ENCODE assay signal across 1 cellular context in genomic region chr17:64506576-64507417, GRCh38.
TF ChIP-seq lines count a peak whose summit lies in the region.

CEP95 (plus strand) TSS chr17:64506977; CDS start chr17:64507098, 121 bp downstream.

TF ChIP-seq in HEK293, 187 proteins besides CTCF, POLR2A, EP300 and RAD21 (continued from another document and continues in another):
- TF ChIP-seq ZNF18 (tag by site-specific recombination; IDR thresholded peaks at IDR 0.05), result no peak
- TF ChIP-seq ZNF704 (tag by site-specific recombination; IDR thresholded peaks at IDR 0.05), result no peak
- TF ChIP-seq ZNF561 (tag by site-specific recombination; IDR thresholded peaks at IDR 0.05; ENCODE audit: borderline replicate concordance), result 0 out of 2 replicates have a peak, but pooled peaks have one; percentile 38
- no peak for TF ChIP-seq ZNF624 (tag by site-specific recombination; IDR thresholded peaks at IDR 0.05)
- no peak for TF ChIP-seq PBX3 (CRISPR knock-in tag; IDR thresholded peaks at IDR 0.05)
- TF ChIP-seq ZNF830 (tag by site-specific recombination; IDR thresholded peaks at IDR 0.05; ENCODE audit: low read depth), result no peak
- TF ChIP-seq ZBTB8A (tag by site-specific recombination; IDR thresholded peaks at IDR 0.05), result peak; percentile 27; the same call in 1 of the 2 replicates
- TF ChIP-seq GLI2 (tag by site-specific recombination; IDR thresholded peaks at IDR 0.05; ENCODE audit: borderline replicate concordance, low read depth), result no peak
- peak; percentile 77 for TF ChIP-seq GLIS1 (tag by site-specific recombination; IDR thresholded peaks at IDR 0.05)
- TF ChIP-seq ZNF366 (tag by site-specific recombination; conservative IDR thresholded peaks at IDR 0.05), result peak; percentile 56; the same call in 1 of the 2 replicates
- TF ChIP-seq ZNF580 (tag by site-specific recombination; IDR thresholded peaks at IDR 0.05), result peak; percentile 38; the same call in 1 of the 2 replicates
- TF ChIP-seq ZNF664 (tag by site-specific recombination; IDR thresholded peaks at IDR 0.05), result no peak
- no peak for TF ChIP-seq ZNF214 (tag by site-specific recombination; IDR thresholded peaks at IDR 0.05; ENCODE audit: borderline replicate concordance)
- TF ChIP-seq ZBTB44 (tag by site-specific recombination; IDR thresholded peaks at IDR 0.05), result 0 out of 2 replicates have a peak, but pooled peaks have one; percentile 17
- TF ChIP-seq PATZ1 (tag by site-specific recombination; IDR thresholded peaks at IDR 0.05), result peak; percentile 94
- TF ChIP-seq IKZF3 (tag by site-specific recombination; IDR thresholded peaks at IDR 0.05), result no peak
- TF ChIP-seq ZIC2 (tag by site-specific recombination; IDR thresholded peaks at IDR 0.05), result peak; percentile 42
- no peak for TF ChIP-seq MZF1 (tag by site-specific recombination; IDR thresholded peaks at IDR 0.05; ENCODE audit: borderline replicate concordance)
- no peak for TF ChIP-seq ZNF112 (tag by site-specific recombination; IDR thresholded peaks at IDR 0.05)
- TF ChIP-seq ZNF76 (tag by site-specific recombination; IDR thresholded peaks at IDR 0.05; ENCODE audit: borderline replicate concordance, low read depth), result no peak
- peak; percentile 86 for TF ChIP-seq ZNF660 (tag by site-specific recombination; IDR thresholded peaks at IDR 0.05)
- TF ChIP-seq MYNN (tag by site-specific recombination; IDR thresholded peaks at IDR 0.05; ENCODE audit: borderline replicate concordance), result no peak
- no peak for TF ChIP-seq ZNF837 (tag by site-specific recombination; IDR thresholded peaks at IDR 0.05)
- TF ChIP-seq ZNF169 (tag by site-specific recombination; IDR thresholded peaks at IDR 0.05), result no peak
- TF ChIP-seq ZNF266 (tag by site-specific recombination; IDR thresholded peaks at IDR 0.05; ENCODE audit: low read depth), result no peak
- TF ChIP-seq ZBTB49 (tag by site-specific recombination; IDR thresholded peaks at IDR 0.05; ENCODE audit: low read depth), result no peak
- no peak for TF ChIP-seq ZNF211 (tag by site-specific recombination; IDR thresholded peaks at IDR 0.05; ENCODE audit: low read depth)
- no peak; the same call in none of the 2 replicates for TF ChIP-seq ZNF843 (tag by site-specific recombination; IDR thresholded peaks at IDR 0.05)
- no peak for TF ChIP-seq ZNF488 (tag by site-specific recombination; IDR thresholded peaks at IDR 0.05)
- TF ChIP-seq ZNF24 (tag by site-specific recombination; IDR thresholded peaks at IDR 0.05), result peak; percentile 70
- TF ChIP-seq ZBTB1 (tag by site-specific recombination; IDR thresholded peaks at IDR 0.05), result no peak
- no peak for TF ChIP-seq ZNF221 (tag by site-specific recombination; IDR thresholded peaks at IDR 0.05; ENCODE audit: borderline replicate concordance)
- TF ChIP-seq ZNF311 (tag by site-specific recombination; IDR thresholded peaks at IDR 0.05; ENCODE audit: borderline replicate concordance), result no peak
- TF ChIP-seq ZNF501 (tag by site-specific recombination; IDR thresholded peaks at IDR 0.05), result peak; percentile 97
- no peak for TF ChIP-seq HOXC10 (CRISPR knock-in tag; IDR thresholded peaks at IDR 0.05)
- TF ChIP-seq ZNF23 (tag by site-specific recombination; IDR thresholded peaks at IDR 0.05; ENCODE audit: borderline replicate concordance), result no peak
- no peak for TF ChIP-seq ZNF677 (tag by site-specific recombination; IDR thresholded peaks at IDR 0.05)
- TF ChIP-seq YY1 (tag by site-specific recombination; IDR thresholded peaks at IDR 0.05), result peak; percentile 41; the same call in 1 of the 2 replicates
- peak; percentile 47; the same call in 1 of the 2 replicates for TF ChIP-seq ZNF146 (tag by site-specific recombination; IDR thresholded peaks at IDR 0.05)
- TF ChIP-seq ZNF629 (tag by site-specific recombination; IDR thresholded peaks at IDR 0.05), result peak; percentile 86
- TF ChIP-seq ZNF707 (tag by site-specific recombination; IDR thresholded peaks at IDR 0.05), result no peak
- peak; percentile 31; the same call in 1 of the 2 replicates for TF ChIP-seq ZBTB48 (tag by site-specific recombination; IDR thresholded peaks at IDR 0.05)
- no peak for TF ChIP-seq ZNF280C (tag by site-specific recombination; IDR thresholded peaks at IDR 0.05)
- no peak for TF ChIP-seq OVOL3 (tag by site-specific recombination; IDR thresholded peaks at IDR 0.05)
- no peak for TF ChIP-seq ZNF544 (tag by site-specific recombination; IDR thresholded peaks at IDR 0.05)
- no peak for TF ChIP-seq TCF7L2 (IDR thresholded peaks at IDR 0.05; ENCODE audit: borderline replicate concordance, low read depth, low read length)
- no peak for TF ChIP-seq HOXA7 (CRISPR knock-in tag; IDR thresholded peaks at IDR 0.05; ENCODE audit: borderline replicate concordance)
- no peak for TF ChIP-seq ZNF138 (tag by site-specific recombination; IDR thresholded peaks at IDR 0.05; ENCODE audit: borderline replicate concordance)
- TF ChIP-seq HIC1 (tag by site-specific recombination; IDR thresholded peaks at IDR 0.05), result peak; percentile 95
- no peak for TF ChIP-seq ZNF776 (tag by site-specific recombination; IDR thresholded peaks at IDR 0.05; ENCODE audit: borderline replicate concordance)
- no peak for TF ChIP-seq ZNF121 (tag by site-specific recombination; IDR thresholded peaks at IDR 0.05)
- peak; percentile 27; the same call in 1 of the 2 replicates for TF ChIP-seq ZNF777 (tag by site-specific recombination; IDR thresholded peaks at IDR 0.05; ENCODE audit: borderline replicate concordance)
